In genomic region chr4:147056951-147057630, GRCh38 we compare ENCODE assay signal across 8 cellular contexts.
DNase-seq lines count a peak whose midpoint lies in the region; ATAC-seq and TF ChIP-seq lines count a peak whose summit lies in the region.

No MANE protein-coding gene starts in this region.

- no peak overlapping the region for H3K27ac ChIP-seq in substantia nigra (ENCODE audit: low read depth, low read length, poor library complexity, severe bottlenecking)

- H3K36me3 Mint-ChIP-seq in activated naive CD8-positive, alpha-beta T cell treated with anti-CD3 and anti-CD28 coated beads, Interleukin-2, amount 10 ng/mL, durations not matched to agents 7 days and 5 days, result no peaks in the 10 kb centered on the region

- ATAC-seq in HG02678 (IDR thresholded peaks at IDR 0.05; ENCODE audit: unreplicated experiment), result peak; percentile 46
- peak; percentile 50 for ATAC-seq in activated naive CD8-positive, alpha-beta T cell treated with anti-CD3 and anti-CD28 coated beads, Interleukin-2, amount 10 ng/mL, durations not matched to agents 7 days and 5 days (ENCODE audit: low read depth)

- CTCF ChIA-PET in GM10248 (lab: Yijun Ruan, JAX), result interaction anchor here (1.1 kb wide), 1 partner anchor 39 kb away, joined by 3 read pairs; no protein-coding TSS in a partner anchor

- POLR2A ChIA-PET in activated naive CD8-positive, alpha-beta T cell treated with anti-CD3 and anti-CD28 coated beads, Interleukin-2, amount 10 ng/mL, durations not matched to agents 7 days and 5 days (lab: Charles Lee), result no interaction called here
- POLR2A ChIA-PET in GM10248 (lab: Yijun Ruan, JAX), result no interaction called here

- DNase-seq in AG09319 (ENCODE audit: extremely low read depth, low read depth), result no peak
- no peak for DNase-seq in activated naive CD8-positive, alpha-beta T cell treated with anti-CD3 and anti-CD28 coated beads, Interleukin-2, amount 10 ng/mL, durations not matched to agents 7 days and 5 days
- DNase-seq in stimulated activated naive CD4-positive, alpha-beta T cell treated with Interleukin-2 at 50 U/mL for 16 hours (lab: John Stamatoyannopoulos, UW), result no peak
- no peak for DNase-seq in stimulated activated CD4-positive, alpha-beta T cell treated with anti-CD3 and anti-CD28 coated beads, Interleukin-4, amount 100 ng/mL, for 1 hour
- no peak for DNase-seq in GM10248 (ENCODE audit: extremely low spot score)
- no peak for DNase-seq in substantia nigra (lab: John Stamatoyannopoulos, UW)

- H3K27me3 Mint-ChIP-seq in activated naive CD8-positive, alpha-beta T cell treated with anti-CD3 and anti-CD28 coated beads, Interleukin-2, amount 10 ng/mL, durations not matched to agents 7 days and 5 days, result peaks cover 5% of the 10 kb centered on the region

- no peaks in the 10 kb centered on the region for H3K4me1 ChIP-seq in mononuclear cell (ENCODE audit: insufficient read depth, low read length)

- peaks cover 2% of the 10 kb centered on the region for H3K9me3 Mint-ChIP-seq in activated naive CD8-positive, alpha-beta T cell treated with anti-CD3 and anti-CD28 coated beads, Interleukin-2, amount 10 ng/mL, durations not matched to agents 7 days and 5 days

- H3K4me1 Mint-ChIP-seq in activated naive CD8-positive, alpha-beta T cell treated with anti-CD3 and anti-CD28 coated beads, Interleukin-2, amount 10 ng/mL, durations not matched to agents 7 days and 5 days, result peaks cover 10% of the 10 kb centered on the region

- peaks cover 6% of the 10 kb centered on the region for H3K27me3 ChIP-seq in mononuclear cell (ENCODE audit: insufficient read depth, low read length)

- H3K27ac Mint-ChIP-seq in activated naive CD8-positive, alpha-beta T cell treated with anti-CD3 and anti-CD28 coated beads, Interleukin-2, amount 10 ng/mL, durations not matched to agents 7 days and 5 days, result peak overlapping the region; percentile 86

- H3K4me3 Mint-ChIP-seq in activated naive CD8-positive, alpha-beta T cell treated with anti-CD3 and anti-CD28 coated beads, Interleukin-2, amount 10 ng/mL, durations not matched to agents 7 days and 5 days, result peak overlapping the region; percentile 80

- peak overlapping the region; percentile 24 for H3K4me3 ChIP-seq in mononuclear cell (ENCODE audit: low read length)

- TF ChIP-seq CTCF in AG09319 (IDR thresholded peaks at IDR 0.05; ENCODE audit: low read depth, low read length) (peak; percentile 31), GM10248 (IDR thresholded peaks at IDR 0.05; ENCODE audit: control extremely low read depth, extremely low read depth, low read depth, missing control alignments) (no peak)

- no peaks in the 10 kb centered on the region for H3K9me3 ChIP-seq in mononuclear cell (ENCODE audit: low read depth, low read length)
